In genomic region chr6:7725849-7726415, GRCh38 we compare ENCODE assay signal across 8 cellular contexts. TPM values are rescaled to one million over a fixed set of nuclear protein-coding genes. Genes with fewer than 3 reads are reported as not detected.
DNase-seq lines count a peak whose midpoint lies in the region; ATAC-seq and TF ChIP-seq lines count a peak whose summit lies in the region.

Gene BMP6, plus strand, starts transcription at chr6:7726099. Its CDS starts 857 bp downstream, at chr6:7726956.

- WGBS in right cardiac atrium = under 1% methylated on average over 69 of the region's 69 CpGs

- H3K4me1 ChIP-seq in ascending aorta = peaks cover 20 to 21% of the 10 kb centered on the region in 2 donors
- H3K4me1 ChIP-seq in right cardiac atrium (ENCODE audit: control insufficient read depth, insufficient read depth, low read length) = peaks cover 2% of the 10 kb centered on the region

- H3K27ac ChIP-seq in ascending aorta = no peak within 1 kb of the TSS
- H3K27ac ChIP-seq in right cardiac atrium (ENCODE audit: low read length) = no peak within 1 kb of the TSS

- intact Hi-C loops in ascending aorta (cut with DNase I) (loop anchor here (5.0 to 10.0 kb wide), 2 partner anchors 336 to 489 kb away; partner anchors contain the start of gene BLOC1S5), right cardiac atrium (cut with DNase I) (loop anchor here in 1 of 4 donors (5.0 to 10.0 kb wide), 2 partner anchors 271 to 339 kb away; partner anchors contain the start of gene BLOC1S5), posterior vena cava (cut with DNase I) (loop anchor here in 1 of 2 donors (5.0 kb wide), 1 partner anchor 276 kb away; no protein-coding TSS in a partner anchor)

- ATAC-seq in right cardiac atrium = peak; percentile 95 to 96

- H3K4me3 ChIP-seq in ascending aorta (peak within 1 kb of the TSS; percentile 54 to 90), right cardiac atrium (ENCODE audit: low read length) (peak within 1 kb of the TSS; percentile 66)

- DNase-seq in GM03348 (ENCODE audit: low spot score) (peak; percentile 97), HCEC 1CT (peak; percentile 79), M059J (ENCODE audit: low read depth) (peak; percentile 85), SK-N-DZ (ENCODE audit: low spot score) (peak; percentile 79), ascending aorta (ENCODE audit: low spot score in 2 of 2) (peak; percentile 50 to 86), right cardiac atrium (peak; percentile 89 to 95 (median 95)), posterior vena cava (ENCODE audit: low spot score) (peak; percentile 94), T-helper 9 cell (no peak)

- TF ChIP-seq CTCF in ascending aorta (IDR thresholded peaks at IDR 0.05) = no peak

- H3K36me3 ChIP-seq in ascending aorta = no peaks in the 10 kb centered on the region

- H3K27me3 ChIP-seq in ascending aorta (peaks cover 11% of the 10 kb centered on the region), right cardiac atrium (ENCODE audit: control insufficient read depth, insufficient read depth) (no peaks in the 10 kb centered on the region)

- H3K9me3 ChIP-seq in ascending aorta = no peaks in the 10 kb centered on the region
- no peaks in the 10 kb centered on the region for H3K9me3 ChIP-seq in right cardiac atrium (ENCODE audit: control insufficient read depth, low read length)

RNA-seq across cellular contexts. Expression of gene BMP6, which starts in this region (rescaled TPM):
- not detected in 2 replicates for total RNA-seq in M059J (2014; rRNA removed; shearing (Covaris generic))
- 0.09 TPM in 1 of 2 replicates, not detected in the other for polyA plus RNA-seq in SK-N-DZ (2014; cell fraction: cytosol; rRNA removed)
- polyA plus RNA-seq in SK-N-DZ (2014; cell fraction: nucleus; rRNA removed) = 0.05 TPM in 1 of 2 replicates, not detected in the other
- total RNA-seq in ascending aorta = 16.0 TPM
- 1 to 10 TPM; 2.3 to 4.7 (median 3.6) TPM for total RNA-seq in right cardiac atrium
- 3.0 TPM for polyA plus RNA-seq in right cardiac atrium
- total RNA-seq in posterior vena cava = 1 to 10 TPM; 2.0 to 5.7 TPM

Comparison
In these comparisons a context has a peak if more than half of its experiments do, and no peak if none do; other contexts are left out.
1. Peak in DNase-seq in M059J; RNA of the gene not detected or under 1 TPM.